25 cellular contexts compared by ENCODE assay signal in genomic region chr4:90030202-90030601, GRCh38.
"Had no signal": no experiment of that assay in that cellular context is flagged by ENCODE, and none has a peak within 500 bp of the region (broad histone marks: within the 10 kb centered on the region; RNA-seq: fewer than 3 reads in every experiment).

No MANE protein-coding gene starts in this region.

- H3K27me3 ChIP-seq: dorsolateral prefrontal cortex, gastrocnemius medialis, heart left ventricle, hepatocyte, left lung, sigmoid colon, stomach, thyroid gland, vagina had no signal

- H2AFZ ChIP-seq: hepatocyte had no signal

- ATAC-seq: esophagus mucosa; gastrocnemius medialis; heart left ventricle; left cardiac atrium; left lung; naive thymus-derived CD4-positive, alpha-beta T cell; psoas muscle; right cardiac atrium; stimulated activated effector memory CD8-positive, alpha-beta T cell treated with anti-CD3 and anti-CD28 coated beads, Interleukin-12 subunit alpha, Interleukin-12 subunit beta, amount 100 ng/mL, for 72 hours had no signal

- H3K79me2 ChIP-seq: hepatocyte had no signal

- H3K4me1 ChIP-seq: gastrocnemius medialis, left lung, psoas muscle, sigmoid colon, stomach, thyroid gland, vagina had no signal

- H3K36me3 ChIP-seq: gastrocnemius medialis, heart left ventricle, left lung, sigmoid colon, stomach, thyroid gland, vagina had no signal

- DNase-seq: dorsolateral prefrontal cortex; effector CD4-positive, alpha-beta T cell; foreskin fibroblast; gastrocnemius medialis; heart left ventricle; left cardiac atrium; left lung; mesenchymal stem cell; midbrain; naive thymus-derived CD4-positive, alpha-beta T cell; nucleus accumbens; psoas muscle; right cardiac atrium; sigmoid colon; stimulated activated CD4-positive, alpha-beta T cell treated with anti-CD3 and anti-CD28 coated beads, Interleukin-2, amount 100 ng/mL, for 24 hours; stimulated activated CD4-positive, alpha-beta T cell treated with anti-CD3 and anti-CD28 coated beads, Interleukin-4, amount 100 ng/mL, for 24 hours; stimulated activated naive CD4-positive, alpha-beta T cell treated with Interleukin-2 at 50 U/mL for 16 hours; stomach had no signal

- H3K27ac ChIP-seq: coronary artery, epithelial cell of prostate, gastrocnemius medialis, heart left ventricle, hepatocyte, left lung, psoas muscle, sigmoid colon, stomach, thyroid gland, vagina had no signal

- H3K4me3 ChIP-seq: coronary artery, dorsolateral prefrontal cortex, gastrocnemius medialis, heart left ventricle, hepatocyte, left lung, psoas muscle, sigmoid colon, stomach, thyroid gland, vagina had no signal

- H3K4me2 ChIP-seq: hepatocyte had no signal

- H3K9me3 ChIP-seq: gastrocnemius medialis, left lung, psoas muscle, sigmoid colon, stomach, thyroid gland, vagina had no signal
